In genomic region chr1:88685239-88685604, GRCh38 we compare ENCODE assay signal across 8 cellular contexts. TPM values are rescaled to one million over a fixed set of nuclear protein-coding genes. Genes with fewer than 3 reads are reported as not detected.
A peak's percentile ranks its signal among the peaks of the same experiment; 100 is the strongest.
DNase-seq lines count a peak whose midpoint lies in the region; FAIRE-seq and TF ChIP-seq lines count a peak whose summit lies in the region.

No MANE protein-coding gene starts in this region.

- peaks cover 56% of the 10 kb centered on the region for H3K79me2 ChIP-seq in OCI-LY3 (ENCODE audit: low read length)

- no peak for FAIRE-seq in GM12892 (lab: Jason Lieb, UNC)

- H3K9ac ChIP-seq in OCI-LY3 (ENCODE audit: low read length): peak overlapping the region; percentile 87
- H3K9ac ChIP-seq in endocrine pancreas (ENCODE audit: control insufficient read depth, insufficient read depth, low read length): peak overlapping the region; percentile 85

- peak overlapping the region; percentile 63 for H3K4me2 ChIP-seq in OCI-LY3 (ENCODE audit: low read length)

- H3K27me3 ChIP-seq in OCI-LY3 (ENCODE audit: low read depth, low read length): no peaks in the 10 kb centered on the region
- H3K27me3 ChIP-seq in endocrine pancreas (ENCODE audit: control insufficient read depth, insufficient read depth, low read length): no peaks in the 10 kb centered on the region
- H3K27me3 ChIP-seq in neutrophil: no peaks in the 10 kb centered on the region

- H3K27me3 Mint-ChIP-seq in activated CD4-positive, alpha-beta T cell treated with anti-CD3 and anti-CD28 coated beads, Interleukin-2, amount 10 ng/mL, durations not matched to agents 24 days and 14 days: no peaks in the 10 kb centered on the region

- intact Hi-C loops in activated CD4-positive, alpha-beta T cell treated with anti-CD3 and anti-CD28 coated beads, Interleukin-2, amount 10 ng/mL, durations not matched to agents 24 days and 14 days (cut with micrococcal nuclease): loop anchor here (10.0 kb wide), 1 partner anchor 360 kb away; no protein-coding TSS in a partner anchor

- peak overlapping the region; percentile 88 for H3K27ac ChIP-seq in OCI-LY3 (ENCODE audit: low read length)
- peak overlapping the region; percentile 95 for H3K27ac ChIP-seq in neutrophil

- no peak for TF ChIP-seq POLR2A in GM12892 (IDR thresholded peaks at IDR 0.05; ENCODE audit: low read depth, low read length)

- peak; percentile 71 for DNase-seq in activated CD4-positive, alpha-beta T cell treated with anti-CD3 and anti-CD28 coated beads, Interleukin-2, amount 10 ng/mL, durations not matched to agents 24 days and 14 days
- DNase-seq in activated CD4-positive, alpha-beta T cell treated with anti-CD3 and anti-CD28 coated beads, Interleukin-2, amount 50 U/mL, for 48 hours: no peak
- DNase-seq in GM19238 (ENCODE audit: insufficient read length, low spot score): no peak
- DNase-seq in GM12892 (ENCODE audit: insufficient read length): no peak
- DNase-seq in activated CD4-positive, alpha-beta T cell treated with anti-CD3 and anti-CD28 coated beads for 4 hours: no peak

- H3K36me3 Mint-ChIP-seq in activated CD4-positive, alpha-beta T cell treated with anti-CD3 and anti-CD28 coated beads, Interleukin-2, amount 10 ng/mL, durations not matched to agents 24 days and 14 days (ENCODE audit: low read depth): peaks cover 3% of the 10 kb centered on the region

- H3K4me1 Mint-ChIP-seq in activated CD4-positive, alpha-beta T cell treated with anti-CD3 and anti-CD28 coated beads, Interleukin-2, amount 10 ng/mL, durations not matched to agents 24 days and 14 days: peaks cover 26% of the 10 kb centered on the region

- H3K4me1 ChIP-seq in OCI-LY3 (ENCODE audit: low read length): peaks cover 16% of the 10 kb centered on the region
- H3K4me1 ChIP-seq in endocrine pancreas (ENCODE audit: control insufficient read depth, insufficient read depth, low read length): peaks cover 26% of the 10 kb centered on the region
- H3K4me1 ChIP-seq in neutrophil (ENCODE audit: control insufficient read depth in 1 of 2, insufficient read depth in 1 of 2, low read depth in 1 of 2, low read length in 1 of 2): peaks cover 39 to 40% of the 10 kb centered on the region in 2 experiments

- H3K9me3 ChIP-seq in OCI-LY3 (ENCODE audit: insufficient read depth, low read length) (no peaks in the 10 kb centered on the region), endocrine pancreas (ENCODE audit: control insufficient read depth, low read length) (no peaks in the 10 kb centered on the region), neutrophil (no peaks in the 10 kb centered on the region)

- peak overlapping the region; percentile 96 for H3K4me3 ChIP-seq in OCI-LY3 (ENCODE audit: low read length)
- peak overlapping the region; percentile 99 for H3K4me3 ChIP-seq in endocrine pancreas (ENCODE audit: control insufficient read depth, insufficient read depth, low read length)
- H3K4me3 ChIP-seq in neutrophil (ENCODE audit: low read depth in 1 of 2, low read length in 1 of 2): peak overlapping the region; percentile 96 to 97

- no peaks in the 10 kb centered on the region for H3K9me3 Mint-ChIP-seq in activated CD4-positive, alpha-beta T cell treated with anti-CD3 and anti-CD28 coated beads, Interleukin-2, amount 10 ng/mL, durations not matched to agents 24 days and 14 days

- peak overlapping the region; percentile 95 for H3K27ac Mint-ChIP-seq in activated CD4-positive, alpha-beta T cell treated with anti-CD3 and anti-CD28 coated beads, Interleukin-2, amount 10 ng/mL, durations not matched to agents 24 days and 14 days

- H4K20me1 ChIP-seq in OCI-LY3 (ENCODE audit: insufficient read depth, low read length): 0 out of 2 replicates have a peak, but pooled peaks cover 4% of the 10 kb centered on the region

- no peaks in the 10 kb centered on the region for H3K36me3 ChIP-seq in OCI-LY3 (replicated peaks; ENCODE audit: low read depth, low read length)
- no peaks in the 10 kb centered on the region for H3K36me3 ChIP-seq in endocrine pancreas (ENCODE audit: control insufficient read depth, insufficient read depth, low read length)
- H3K36me3 ChIP-seq in neutrophil: peaks cover 13% of the 10 kb centered on the region

- peak overlapping the region; percentile 41; the same call in 1 of the 2 replicates for H2AFZ ChIP-seq in OCI-LY3 (ENCODE audit: low read depth, low read length)

- TF ChIP-seq CTCF in OCI-LY3 (IDR thresholded peaks at IDR 0.05; ENCODE audit: low read depth, low read length) (no peak), neutrophil (IDR thresholded peaks at IDR 0.05) (no peak)

- peak overlapping the region; percentile 86 for H3K4me3 Mint-ChIP-seq in activated CD4-positive, alpha-beta T cell treated with anti-CD3 and anti-CD28 coated beads, Interleukin-2, amount 10 ng/mL, durations not matched to agents 24 days and 14 days

RNA-seq across cellular contexts. Expression of gene PKN2, which starts 1.1 kb away (rescaled TPM):
- 24.1 and 25.1 TPM in 2 replicates for total RNA-seq in activated CD4-positive, alpha-beta T cell treated with anti-CD3 and anti-CD28 coated beads, Interleukin-2, amount 10 ng/mL, durations not matched to agents 24 days and 14 days
- polyA plus RNA-seq in GM12892 (2012; ENCODE audit: missing spikeins): 10.1 TPM
